Comparison of ENCODE assay signal across 16 cellular contexts in the genomic region with DNA sequence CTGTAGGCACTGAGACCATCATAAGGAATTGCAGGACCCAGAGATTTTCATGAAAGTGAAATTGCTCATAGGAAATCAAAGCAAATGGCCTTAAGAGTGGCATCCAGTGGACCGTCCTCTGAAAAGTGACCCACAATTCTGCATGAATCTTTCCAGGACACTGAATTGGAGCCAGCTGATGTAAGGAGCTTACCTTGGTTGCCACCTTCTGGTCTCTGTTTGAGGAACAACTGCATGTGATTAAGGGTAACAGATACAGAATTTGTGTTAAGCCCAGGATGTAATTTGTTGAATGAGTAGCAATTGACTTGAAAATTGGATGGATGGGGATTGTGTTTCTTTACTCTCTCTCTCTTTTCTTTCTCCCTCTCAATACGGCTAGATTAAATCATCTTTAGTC. TPM values are rescaled to one million over a fixed set of nuclear protein-coding genes. Genes with fewer than 3 reads are reported as not detected.
DNase-seq lines count a peak whose midpoint lies in the region; ATAC-seq and TF ChIP-seq lines count a peak whose summit lies in the region.
"Had no signal": no experiment of that assay in that cellular context is flagged by ENCODE, and none has a peak within 500 bp of the region (broad histone marks: within the 10 kb centered on the region; RNA-seq: fewer than 3 reads in every experiment).

No MANE protein-coding gene starts in this region.

- TF ChIP-seq CTCF in MCF 10A (IDR thresholded peaks at IDR 0.05; ENCODE audit: unreplicated experiment) (peak; percentile 41), mammary epithelial cell (conservative IDR thresholded peaks at IDR 0.05 in 1 of 2, IDR thresholded peaks at IDR 0.05 in 1 of 2; ENCODE audit: extremely low read depth in 1 of 2, insufficient read depth in 1 of 2, low read depth in 1 of 2, low read length in 2 of 2) (no peak), choroid plexus epithelial cell (conservative IDR thresholded peaks at IDR 0.05; ENCODE audit: low read depth, low read length) (peak; percentile 38), nephron (IDR thresholded peaks at IDR 0.05; ENCODE audit: unreplicated experiment in 3 of 3) (peak; percentile 29 to 45 (median 31)), transverse colon (IDR thresholded peaks at IDR 0.05) (no peak)

- H3K4me1 ChIP-seq in mammary epithelial cell (ENCODE audit: insufficient read depth, low read length) (no peaks in the 10 kb centered on the region), transverse colon (no peaks in the 10 kb centered on the region)

- H3K36me3 Mint-ChIP-seq in MCF 10A (ENCODE audit: insufficient read depth, unreplicated experiment) = no peaks in the 10 kb centered on the region
- H3K36me3 Mint-ChIP-seq in nephron (ENCODE audit: low read depth) = no peaks in the 10 kb centered on the region
- H3K36me3 Mint-ChIP-seq in T-cell = no peaks in the 10 kb centered on the region

- DNase-seq in MCF 10A (ENCODE audit: unreplicated experiment) (peak; percentile 52), mammary epithelial cell (no peak), choroid plexus epithelial cell (ENCODE audit: low read depth) (peak; percentile 49), NCI-H524 treated with DMSO at 0.1 percent for 48 hours (lab: John Stamatoyannopoulos, UW) (no peak), transverse colon (no peak), T-cell (no peak)
- DNase-seq: C1 segment of cervical spinal cord, DMS79 treated with DMSO at 0.1 percent for 48 hours, HFFc6, NCI-H1048, NCI-H2227 treated with DMSO at 0.1 percent for 48 hours, NCI-H526 treated with DMSO at 0.1 percent for 48 hours, SHP77 had no signal

- CTCF ChIA-PET in MCF 10A (lab: Yijun Ruan, JAX) = interaction anchor here (0.7 to 1.5 kb wide), 10 partner anchors 8 to 850 kb away, joined by 3 to 8 read pairs (median 4); a partner anchor contains a TSS
- CTCF ChIA-PET in mammary epithelial cell (lab: Charles Lee; ENCODE audit: low non-redundant PET) = no interaction called here
- CTCF ChIA-PET in T-cell (lab: Charles Lee) = no interaction called here

- in situ Hi-C loops in mammary epithelial cell (cut with MboI; ENCODE audit: low sequenced_read_pairs in 2 of 2) = no loop called here
- in situ Hi-C loops in transverse colon (cut with MboI; ENCODE audit: low pct_ligation_motif_present in 1 of 4, low pct_unique_long_range_greater_than_20kb in 1 of 4, low sequenced_read_pairs in 3 of 4) = no loop called here

- H3K27me3 Mint-ChIP-seq in MCF 10A (ENCODE audit: insufficient read depth, unreplicated experiment) = no peaks in the 10 kb centered on the region
- H3K27me3 Mint-ChIP-seq in nephron (ENCODE audit: low read depth) = no peaks in the 10 kb centered on the region
- H3K27me3 Mint-ChIP-seq in T-cell = peaks cover 6 to 9% of the 10 kb centered on the region in 2 donors

- H3K36me3 ChIP-seq in mammary epithelial cell (ENCODE audit: insufficient read depth, low read length) (no peaks in the 10 kb centered on the region), transverse colon (no peaks in the 10 kb centered on the region)

- no peak overlapping the region for H3K4me2 ChIP-seq in mammary epithelial cell (ENCODE audit: insufficient read depth, low read depth, low read length)

- H3K9me3 ChIP-seq in mammary epithelial cell (replicated peaks; ENCODE audit: insufficient read depth, low read length) (no peaks in the 10 kb centered on the region), transverse colon (no peaks in the 10 kb centered on the region)

- H3K4me1 Mint-ChIP-seq in MCF 10A (ENCODE audit: insufficient read depth, unreplicated experiment) = peaks cover 10% of the 10 kb centered on the region
- peaks cover 23% of the 10 kb centered on the region for H3K4me1 Mint-ChIP-seq in nephron
- H3K4me1 Mint-ChIP-seq in T-cell = no peaks in the 10 kb centered on the region

- H3K79me2 ChIP-seq in mammary epithelial cell (ENCODE audit: insufficient read depth, low read length) = no peaks in the 10 kb centered on the region

- H3K27ac ChIP-seq in mammary epithelial cell (ENCODE audit: insufficient read depth, low read depth, low read length) (no peak overlapping the region), transverse colon (no peak overlapping the region)

- H3K27me3 ChIP-seq in mammary epithelial cell (ENCODE audit: insufficient read depth, low read length) = no peaks in the 10 kb centered on the region
- H3K27me3 ChIP-seq in transverse colon = no peaks in the 10 kb centered on the region

- POLR2A ChIA-PET in MCF 10A (lab: Yijun Ruan, JAX) = interaction anchor here (0.5 to 2.8 kb wide), 7 partner anchors 9 to 51 kb away, joined by 3 to 13 read pairs (median 6); a partner anchor contains a TSS
- POLR2A ChIA-PET in T-cell (lab: Charles Lee) = no interaction called here

- H3K9me3 Mint-ChIP-seq in MCF 10A (ENCODE audit: unreplicated experiment) (no peaks in the 10 kb centered on the region), nephron (peaks cover 3% of the 10 kb centered on the region), T-cell (no peaks in the 10 kb centered on the region)
- H3K9me3 Mint-ChIP-seq: HFFc6 had no signal

- no peak for TF ChIP-seq POLR2A in transverse colon (IDR thresholded peaks at IDR 0.05)

- intact Hi-C loops in MCF 10A (cut with micrococcal nuclease) (loop anchor here (1.0 to 5.0 kb wide), 5 partner anchors 49 to 510 kb away; no protein-coding TSS in a partner anchor), mammary epithelial cell (cut with micrococcal nuclease) (no loop called here), transverse colon (cut with DNase I; ENCODE audit: low total_unique reads) (no loop called here)

- no peak overlapping the region for H3K4me3 Mint-ChIP-seq in MCF 10A (ENCODE audit: unreplicated experiment)
- no peak overlapping the region for H3K4me3 Mint-ChIP-seq in nephron
- H3K4me3 Mint-ChIP-seq in T-cell = no peak overlapping the region
- H3K4me3 Mint-ChIP-seq: HFFc6 had no signal

- TF ChIP-seq EP300 in transverse colon (IDR thresholded peaks at IDR 0.05; ENCODE audit: low read depth) = no peak

- no peak overlapping the region for H3K27ac Mint-ChIP-seq in MCF 10A (ENCODE audit: low read depth, unreplicated experiment)
- peak overlapping the region in 1 of 3 experiments; percentile 33 for H3K27ac Mint-ChIP-seq in nephron
- no peak overlapping the region for H3K27ac Mint-ChIP-seq in T-cell
- H3K27ac Mint-ChIP-seq: HFFc6 had no signal

- H2AFZ ChIP-seq in mammary epithelial cell (ENCODE audit: low read depth, low read length) = no peak overlapping the region

- ATAC-seq in HG03097 (IDR thresholded peaks at IDR 0.05; ENCODE audit: low FRiP score, unreplicated experiment) = no peak
- no peak for ATAC-seq in T-cell (replicated peaks in 1 of 4)
- ATAC-seq: K562 had no signal

- dilution Hi-C loops in mammary epithelial cell (cut with HindIII; ENCODE audit: low sequenced_read_pairs) = no loop called here

- no peaks in the 10 kb centered on the region for H4K20me1 ChIP-seq in mammary epithelial cell (ENCODE audit: insufficient read depth, low read length)

- H3K4me3 ChIP-seq in mammary epithelial cell (replicated peaks in 1 of 3; ENCODE audit: insufficient read depth in 1 of 3, low read depth in 2 of 3, low read length in 3 of 3) (no peak overlapping the region), choroid plexus epithelial cell (ENCODE audit: low read depth, low read length) (no peak overlapping the region), transverse colon (no peak overlapping the region)
- H3K4me3 ChIP-seq: K562 had no signal

- H3K9ac ChIP-seq in mammary epithelial cell (ENCODE audit: insufficient read depth, low read length) = no peak overlapping the region

- WGBS in mammary epithelial cell (ENCODE audit: low coverage, missing lambda C conversion rate) = 50% methylated on average over 2 of the region's 2 CpGs
- 27 to 33% methylated on average over 2 of the region's 2 CpGs for WGBS in transverse colon (ENCODE audit: low coverage in 1 of 2), 2 donors

- BruUV-seq in MCF 10A (replicated peaks; lab: Mats Ljungman, UMichigan) (no TSS peak), mammary epithelial cell (replicated peaks; lab: Mats Ljungman, UMichigan) (no TSS peak)

RNA-seq across cellular contexts. Expression of a gene that starts 49.9 kb away (rescaled TPM):
- 11.0 and 11.4 TPM in 2 replicates for total RNA-seq in MCF 10A (2022)
- total RNA-seq in mammary epithelial cell = 10 to 100 TPM in 1 of 2 donors, 1 to 10 TPM in 1; 2.8 to 15.7 TPM
- 1.4 TPM for polyA plus RNA-seq in mammary epithelial cell
- polyA minus RNA-seq in mammary epithelial cell = 1.7 TPM
- 10 to 100 TPM in 2 of 4 donors, 1 to 10 TPM in 2; 4.8 to 36.2 (median 11.3) TPM for total RNA-seq in transverse colon
- total RNA-seq in T-cell = under 1 TPM in 4 of 5 donors, not detected in 1; 0.32 to 0.82 (median 0.75) TPM
- polyA plus RNA-seq: K562 had no signal

Comparison
In these comparisons a context has a peak if more than half of its experiments do, and no peak if none do; other contexts are left out.
1. DNase-seq: peak in MCF 10A (single experiment) and choroid plexus epithelial cell (single experiment); none in mammary epithelial cell (single experiment), NCI-H524 treated with DMSO at 0.1 percent for 48 hours (single experiment), transverse colon (single experiment) and T-cell (0 of 34).
2. CTCF ChIP-seq: peak in MCF 10A (single experiment), choroid plexus epithelial cell (single experiment) and nephron (3 of 3); none in mammary epithelial cell (0 of 2) and transverse colon (0 of 5).